Comparison of ENCODE assay signal across 29 cellular contexts in genomic region chr20:39491711-39492110, GRCh38.
"Had no signal": no experiment of that assay in that cellular context is flagged by ENCODE, and none has a peak within 500 bp of the region (broad histone marks: within the 10 kb centered on the region; RNA-seq: fewer than 3 reads in every experiment).

No MANE protein-coding gene starts in this region.

- H3K27me3 ChIP-seq: neutrophil, ovary, right lobe of liver, sigmoid colon, stomach, thyroid gland, tibial nerve, upper lobe of left lung, vagina had no signal

- H3K9ac ChIP-seq: parathyroid adenoma had no signal

- H3K79me2 ChIP-seq: parathyroid adenoma had no signal

- H3K36me3 ChIP-seq: neutrophil, ovary, right lobe of liver, sigmoid colon, stomach, thoracic aorta, thyroid gland, tibial nerve, upper lobe of left lung, vagina had no signal

- H3K27ac ChIP-seq: neutrophil, ovary, parathyroid adenoma, psoas muscle, right lobe of liver, sigmoid colon, stomach, thoracic aorta, thyroid gland, tibial nerve, upper lobe of left lung, vagina had no signal

- H3K4me3 Mint-ChIP-seq: natural killer cell; nephron progenitor cell; neural crest cell; stimulated activated effector memory CD8-positive, alpha-beta T cell treated with anti-CD3 and anti-CD28 coated beads, Interleukin-12 subunit alpha, Interleukin-12 subunit beta, amount 100 ng/mL, for 72 hours; stimulated activated naive B cell treated with anti-CD40 and anti-IgM and Interleukin-4, amounts not matched to agents 10 μg/mL and 1 μg/mL and 100 μg/mL, for 72 hours; stimulated activated naive CD8-positive, alpha-beta T cell treated with anti-CD3 and anti-CD28 coated beads, Interleukin-15, Interleukin-2, amounts not matched to agents 100 ng/mL and 50 ng/mL, for 24 hours had no signal

- DNase-seq: natural killer cell; nephron progenitor cell; nucleus accumbens; ovary; posterior cingulate gyrus; psoas muscle; right cardiac atrium; right lobe of liver; sigmoid colon; small intestine; stimulated activated CD4-positive, alpha-beta T cell treated with anti-CD3 and anti-CD28 coated beads, Interleukin-15, amount 100 ng/mL, for 24 hours; stimulated activated CD4-positive, alpha-beta T cell treated with anti-CD3 and anti-CD28 coated beads, Interleukin-2, amount 100 ng/mL, for 24 hours; stimulated activated CD4-positive, alpha-beta T cell treated with anti-CD3 and anti-CD28 coated beads, Interleukin-2, amount 100 ng/mL, for 48 hours; stimulated activated CD4-positive, alpha-beta T cell treated with anti-CD3 and anti-CD28 coated beads, Interleukin-4, amount 100 ng/mL, for 24 hours; stimulated activated naive B cell treated with anti-CD40 and anti-IgM and Interleukin-4, amounts not matched to agents 10 μg/mL and 1 μg/mL and 100 μg/mL, for 72 hours; stimulated activated naive CD4-positive, alpha-beta T cell treated with Interleukin-2 at 50 U/mL for 16 hours; stomach; thyroid gland; trophoblast cell; upper lobe of left lung had no signal

- H3K4me3 ChIP-seq: ovary, psoas muscle, right lobe of liver, sigmoid colon, stomach, thoracic aorta, thyroid gland, tibial nerve, upper lobe of left lung, vagina had no signal

- H3K27me3 Mint-ChIP-seq: stimulated activated naive B cell treated with anti-CD40 and anti-IgM and Interleukin-4, amounts not matched to agents 10 μg/mL and 1 μg/mL and 100 μg/mL, for 72 hours; stimulated activated naive CD8-positive, alpha-beta T cell treated with anti-CD3 and anti-CD28 coated beads, Interleukin-15, Interleukin-2, amounts not matched to agents 100 ng/mL and 50 ng/mL, for 24 hours had no signal

- H3K27ac Mint-ChIP-seq: natural killer cell; nephron progenitor cell; progenitor cell of endocrine pancreas; stimulated activated effector memory CD8-positive, alpha-beta T cell treated with anti-CD3 and anti-CD28 coated beads, Interleukin-12 subunit alpha, Interleukin-12 subunit beta, amount 100 ng/mL, for 72 hours; stimulated activated naive B cell treated with anti-CD40 and anti-IgM and Interleukin-4, amounts not matched to agents 10 μg/mL and 1 μg/mL and 100 μg/mL, for 72 hours; stimulated activated naive CD8-positive, alpha-beta T cell treated with anti-CD3 and anti-CD28 coated beads, Interleukin-15, Interleukin-2, amounts not matched to agents 100 ng/mL and 50 ng/mL, for 24 hours had no signal

- H3K4me1 ChIP-seq: parathyroid adenoma, psoas muscle, right lobe of liver, sigmoid colon, stomach, thyroid gland, tibial nerve, upper lobe of left lung had no signal

- H3K36me3 Mint-ChIP-seq: natural killer cell; stimulated activated effector memory CD8-positive, alpha-beta T cell treated with anti-CD3 and anti-CD28 coated beads, Interleukin-12 subunit alpha, Interleukin-12 subunit beta, amount 100 ng/mL, for 72 hours; stimulated activated naive B cell treated with anti-CD40 and anti-IgM and Interleukin-4, amounts not matched to agents 10 μg/mL and 1 μg/mL and 100 μg/mL, for 72 hours had no signal

- H2AFZ ChIP-seq: parathyroid adenoma had no signal

- H3K4me1 Mint-ChIP-seq: natural killer cell; stimulated activated effector memory CD8-positive, alpha-beta T cell treated with anti-CD3 and anti-CD28 coated beads, Interleukin-12 subunit alpha, Interleukin-12 subunit beta, amount 100 ng/mL, for 72 hours; stimulated activated naive B cell treated with anti-CD40 and anti-IgM and Interleukin-4, amounts not matched to agents 10 μg/mL and 1 μg/mL and 100 μg/mL, for 72 hours had no signal

- H3K9me3 ChIP-seq: neutrophil, ovary, psoas muscle, right lobe of liver, sigmoid colon, thoracic aorta, thyroid gland, tibial nerve, upper lobe of left lung, vagina had no signal
